8 cellular contexts compared by ENCODE assay signal in the genomic region with DNA sequence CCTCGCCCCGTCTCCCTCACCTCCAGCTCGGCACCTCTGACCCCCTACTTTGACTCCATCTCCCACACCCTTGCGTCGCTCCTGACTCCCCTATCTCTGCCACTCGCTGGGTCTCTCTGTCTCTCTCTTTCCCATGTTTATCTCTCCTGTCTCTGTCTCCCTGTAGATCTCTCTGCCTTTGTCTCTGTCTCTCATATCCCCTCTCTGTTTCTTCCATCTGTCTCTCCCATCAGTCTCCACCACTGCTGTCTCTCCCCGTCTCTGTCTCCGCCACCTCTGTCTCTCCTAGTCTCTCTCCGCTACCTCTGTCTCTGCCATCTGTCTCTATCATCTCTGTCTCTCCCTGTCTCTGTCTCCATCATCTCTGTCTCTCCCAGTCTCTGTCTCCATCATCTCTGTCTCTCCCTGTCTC. TPM values are rescaled to one million over a fixed set of nuclear protein-coding genes. Genes with fewer than 3 reads are reported as not detected.
A peak's percentile ranks its signal among the peaks of the same experiment; 100 is the strongest.
DNase-seq lines count a peak whose midpoint lies in the region; ATAC-seq lines count a peak whose summit lies in the region.

No MANE protein-coding gene starts in this region.

- intact Hi-C loops in activated T-helper 1 cell treated with anti-CD3 and anti-CD28 coated beads, Interleukin-12 subunit alpha, Interleukin-12 subunit beta, Interleukin-2, Interleukin-4 antibody, amounts not matched to agents 30 ng/mL and 10 ng/mL and 1 ng/mL, durations not matched to agents 14 hours and 24 hours and 36 hours (cut with micrococcal nuclease): loop anchor here (1.0 to 5.0 kb wide), 2 partner anchors 31 to 206 kb away; partner anchors contain the start of gene INAFM1

- H3K4me1 ChIP-seq in iPS-18a (ENCODE audit: control insufficient read depth, low read depth, low read length) (peaks cover 24% of the 10 kb centered on the region), thymus (ENCODE audit: control insufficient read depth, insufficient read depth, low read length) (peaks cover 16% of the 10 kb centered on the region)

- 21% methylated on average over 9 of the region's 9 CpGs for WGBS in thymus

- H3K4me3 Mint-ChIP-seq in activated T-cell treated with anti-CD3 and anti-CD28 coated beads, Interleukin-2, amount 50 U/mL, for 4 hours: peak overlapping the region; percentile 84
- peak overlapping the region; percentile 80 for H3K4me3 Mint-ChIP-seq in activated T-helper 1 cell treated with anti-CD3 and anti-CD28 coated beads, Interleukin-12 subunit alpha, Interleukin-12 subunit beta, Interleukin-2, Interleukin-4 antibody, amounts not matched to agents 30 ng/mL and 10 ng/mL and 1 ng/mL, durations not matched to agents 14 hours and 24 hours and 36 hours

- H3K27ac ChIP-seq in iPS-18a (ENCODE audit: low read length): no peak overlapping the region
- no peak overlapping the region for H3K27ac ChIP-seq in thymus (ENCODE audit: low read depth)
- H3K27ac ChIP-seq in substantia nigra (ENCODE audit: low read depth, low read length, poor library complexity, severe bottlenecking): no peak overlapping the region

- peak overlapping the region; percentile 56 for H3K9ac ChIP-seq in iPS-18a (ENCODE audit: low read length)

- peaks cover 34% of the 10 kb centered on the region for H3K4me1 Mint-ChIP-seq in activated T-cell treated with anti-CD3 and anti-CD28 coated beads, Interleukin-2, amount 50 U/mL, for 4 hours (ENCODE audit: low read depth)
- H3K4me1 Mint-ChIP-seq in activated T-helper 1 cell treated with anti-CD3 and anti-CD28 coated beads, Interleukin-12 subunit alpha, Interleukin-12 subunit beta, Interleukin-2, Interleukin-4 antibody, amounts not matched to agents 30 ng/mL and 10 ng/mL and 1 ng/mL, durations not matched to agents 14 hours and 24 hours and 36 hours (ENCODE audit: low read depth): peaks cover 16% of the 10 kb centered on the region

- H3K27ac Mint-ChIP-seq in activated T-helper 1 cell treated with anti-CD3 and anti-CD28 coated beads, Interleukin-12 subunit alpha, Interleukin-12 subunit beta, Interleukin-2, Interleukin-4 antibody, amounts not matched to agents 30 ng/mL and 10 ng/mL and 1 ng/mL, durations not matched to agents 14 hours and 24 hours and 36 hours: peak overlapping the region; percentile 93

- H3K27me3 ChIP-seq in iPS-18a (ENCODE audit: control insufficient read depth, insufficient read depth, low read length) (peaks cover 50% of the 10 kb centered on the region), thymus (ENCODE audit: control insufficient read depth, insufficient read depth) (peaks cover 29% of the 10 kb centered on the region)

- H3K4me3 ChIP-seq in iPS-18a (ENCODE audit: low read length): peak overlapping the region; percentile 46
- peak overlapping the region; percentile 20 for H3K4me3 ChIP-seq in thymus (ENCODE audit: low read length)

- DNase-seq in activated T-cell treated with anti-CD3 and anti-CD28 coated beads, Interleukin-2, amount 50 U/mL, for 4 hours: no peak
- DNase-seq in activated T-cell treated with anti-CD3 and anti-CD28 coated beads, Interleukin-2, amount 50 U/mL, for 48 hours: no peak
- DNase-seq in activated T-helper 1 cell treated with anti-CD3 and anti-CD28 coated beads, Interleukin-12 subunit alpha, Interleukin-12 subunit beta, Interleukin-2, Interleukin-4 antibody, amounts not matched to agents 30 ng/mL and 10 ng/mL and 1 ng/mL, durations not matched to agents 14 hours and 24 hours and 36 hours (ENCODE audit: low spot score): no peak
- DNase-seq in substantia nigra (lab: John Stamatoyannopoulos, UW) (no peak), NCI-H2081 (lab: John Stamatoyannopoulos, UW) (no peak)

- ATAC-seq in activated T-cell treated with anti-CD3 and anti-CD28 coated beads, Interleukin-2, amount 50 U/mL, for 4 hours: peak in 1 of 2 donors; percentile 4
- ATAC-seq in HG03565 (IDR thresholded peaks at IDR 0.05; ENCODE audit: unreplicated experiment): no peak

- H3K36me3 Mint-ChIP-seq in activated T-cell treated with anti-CD3 and anti-CD28 coated beads, Interleukin-2, amount 50 U/mL, for 4 hours (ENCODE audit: insufficient read depth): no peaks in the 10 kb centered on the region
- peaks cover 2% of the 10 kb centered on the region for H3K36me3 Mint-ChIP-seq in activated T-helper 1 cell treated with anti-CD3 and anti-CD28 coated beads, Interleukin-12 subunit alpha, Interleukin-12 subunit beta, Interleukin-2, Interleukin-4 antibody, amounts not matched to agents 30 ng/mL and 10 ng/mL and 1 ng/mL, durations not matched to agents 14 hours and 24 hours and 36 hours (ENCODE audit: low read depth)

- H3K9me3 Mint-ChIP-seq in activated T-cell treated with anti-CD3 and anti-CD28 coated beads, Interleukin-2, amount 50 U/mL, for 4 hours: no peaks in the 10 kb centered on the region
- no peaks in the 10 kb centered on the region for H3K9me3 Mint-ChIP-seq in activated T-helper 1 cell treated with anti-CD3 and anti-CD28 coated beads, Interleukin-12 subunit alpha, Interleukin-12 subunit beta, Interleukin-2, Interleukin-4 antibody, amounts not matched to agents 30 ng/mL and 10 ng/mL and 1 ng/mL, durations not matched to agents 14 hours and 24 hours and 36 hours

- H3K36me3 ChIP-seq in iPS-18a (ENCODE audit: control insufficient read depth, low read depth, low read length): no peaks in the 10 kb centered on the region
- no peaks in the 10 kb centered on the region for H3K36me3 ChIP-seq in thymus (ENCODE audit: control insufficient read depth, insufficient read depth)

- peaks cover 2% of the 10 kb centered on the region for H3K27me3 Mint-ChIP-seq in activated T-cell treated with anti-CD3 and anti-CD28 coated beads, Interleukin-2, amount 50 U/mL, for 4 hours (ENCODE audit: low read depth)
- H3K27me3 Mint-ChIP-seq in activated T-helper 1 cell treated with anti-CD3 and anti-CD28 coated beads, Interleukin-12 subunit alpha, Interleukin-12 subunit beta, Interleukin-2, Interleukin-4 antibody, amounts not matched to agents 30 ng/mL and 10 ng/mL and 1 ng/mL, durations not matched to agents 14 hours and 24 hours and 36 hours (ENCODE audit: insufficient read depth): peaks cover 7% of the 10 kb centered on the region

- no peaks in the 10 kb centered on the region for H3K9me3 ChIP-seq in iPS-18a (ENCODE audit: control insufficient read depth, low read depth, low read length)
- H3K9me3 ChIP-seq in thymus (ENCODE audit: control insufficient read depth): no peaks in the 10 kb centered on the region

RNA-seq across cellular contexts. Expression of gene BBC3, which starts 12.4 kb away (rescaled TPM):
- total RNA-seq in activated T-cell treated with anti-CD3 and anti-CD28 coated beads, Interleukin-2, amount 50 U/mL, for 4 hours: 1 to 10 TPM; 4.4 to 6.0 (median 5.7) TPM
- 13.8 and 15.4 TPM in 2 replicates for total RNA-seq in activated T-helper 1 cell treated with anti-CD3 and anti-CD28 coated beads, Interleukin-12 subunit alpha, Interleukin-12 subunit beta, Interleukin-2, Interleukin-4 antibody, amounts not matched to agents 30 ng/mL and 10 ng/mL and 1 ng/mL, durations not matched to agents 14 hours and 24 hours and 36 hours
- 15.1 TPM for polyA plus RNA-seq in thymus

RNA-seq across cellular contexts. Expression of gene CCDC9, which starts 13.0 kb away (rescaled TPM):
- 10 to 100 TPM; 24.0 to 34.5 (median 30.4) TPM for total RNA-seq in activated T-cell treated with anti-CD3 and anti-CD28 coated beads, Interleukin-2, amount 50 U/mL, for 4 hours
- total RNA-seq in activated T-helper 1 cell treated with anti-CD3 and anti-CD28 coated beads, Interleukin-12 subunit alpha, Interleukin-12 subunit beta, Interleukin-2, Interleukin-4 antibody, amounts not matched to agents 30 ng/mL and 10 ng/mL and 1 ng/mL, durations not matched to agents 14 hours and 24 hours and 36 hours: 36.6 and 39.2 TPM in 2 replicates
- polyA plus RNA-seq in thymus: 27.4 TPM

RNA-seq across cellular contexts. Expression of gene INAFM1, which starts 31.3 kb away (rescaled TPM):
- 10 to 100 TPM in 2 of 3 donors, 1 to 10 TPM in 1; 9.9 to 10.1 (median 10.0) TPM for total RNA-seq in activated T-cell treated with anti-CD3 and anti-CD28 coated beads, Interleukin-2, amount 50 U/mL, for 4 hours
- total RNA-seq in activated T-helper 1 cell treated with anti-CD3 and anti-CD28 coated beads, Interleukin-12 subunit alpha, Interleukin-12 subunit beta, Interleukin-2, Interleukin-4 antibody, amounts not matched to agents 30 ng/mL and 10 ng/mL and 1 ng/mL, durations not matched to agents 14 hours and 24 hours and 36 hours: 9.3 and 10.2 TPM in 2 replicates
- polyA plus RNA-seq in thymus: 11.1 TPM
